In genomic region chr17:73307130-73307529, GRCh38 we compare ENCODE assay signal across 10 cellular contexts.
DNase-seq lines count a peak whose midpoint lies in the region; ATAC-seq and TF ChIP-seq lines count a peak whose summit lies in the region.
"Had no signal": no experiment of that assay in that cellular context is flagged by ENCODE, and none has a peak within 500 bp of the region (broad histone marks: within the 10 kb centered on the region; RNA-seq: fewer than 3 reads in every experiment).

No MANE protein-coding gene starts in this region.

- H3K27ac ChIP-seq in HEK293 (ENCODE audit: extremely low read depth, low read depth, low read length) (no peak overlapping the region), angular gyrus (ENCODE audit: low read depth, low read length) (peak overlapping the region; percentile 40), layer of hippocampus (ENCODE audit: low read depth, low read length) (peak overlapping the region; percentile 52), subcutaneous abdominal adipose tissue (ENCODE audit: low read depth, low read length) (peak overlapping the region; percentile 99)

- H3K9ac ChIP-seq in subcutaneous abdominal adipose tissue (ENCODE audit: low read length in 5 of 5), result peak overlapping the region in 4 of 5 donors; percentile 2 to 78 (median 23)

- CTCF ChIA-PET in HEK293 (lab: Yijun Ruan, JAX), result interaction anchor here (0.6 to 7.7 kb wide), 7 partner anchors 13 to 403 kb away, joined by 3 to 50 read pairs (median 3); no protein-coding TSS in a partner anchor

- ATAC-seq in HG03378 (IDR thresholded peaks at IDR 0.05; ENCODE audit: unreplicated experiment), result no peak
- ATAC-seq: activated CD8-positive, alpha-beta T cell treated with anti-CD3 and anti-CD28 coated beads for 36 hours had no signal

- H3K36me3 ChIP-seq in HEK293 (ENCODE audit: control insufficient read depth in 2 of 2, insufficient read depth in 1 of 2, low read length in 2 of 2) (peaks cover 0 to 6% of the 10 kb centered on the region in 2 experiments; a peak in 1 of 3 replicates), subcutaneous abdominal adipose tissue (ENCODE audit: control insufficient read depth in 5 of 5, insufficient read depth in 5 of 5, low read length in 5 of 5) (peaks cover 0 to 8% (median 0%) of the 10 kb centered on the region in 5 donors)

- POLR2A ChIA-PET in HEK293 (lab: Yijun Ruan, JAX), result interaction anchor here (0.6 to 1.3 kb wide), 3 partner anchors 8 to 285 kb away, joined by 3 to 5 read pairs (median 3); no protein-coding TSS in a partner anchor

- H3K4me3 ChIP-seq in HEK293 (ENCODE audit: low read depth, low read length) (no peak overlapping the region), subcutaneous abdominal adipose tissue (ENCODE audit: low read depth in 1 of 5, low read length in 5 of 5) (peak overlapping the region in 2 of 5 donors; percentile 36 to 41)

- H3K27me3 ChIP-seq in layer of hippocampus (ENCODE audit: control insufficient read depth, insufficient read depth, low read length) (no peaks in the 10 kb centered on the region), subcutaneous abdominal adipose tissue (ENCODE audit: control insufficient read depth in 5 of 5, insufficient read depth in 4 of 5, low read length in 5 of 5) (no peaks in the 10 kb centered on the region)

- no peak for DNase-seq in HCEC 1CT
- no peak for DNase-seq in central memory CD4-positive, alpha-beta T cell
- no peak for DNase-seq in NCI-H2227 treated with DMSO at 0.1 percent for 48 hours (lab: John Stamatoyannopoulos, UW)
- DNase-seq: activated CD8-positive, alpha-beta T cell treated with anti-CD3 and anti-CD28 coated beads for 36 hours; RPMI8226 had no signal

- no peaks in the 10 kb centered on the region for H3K9me3 ChIP-seq in HEK293 (ENCODE audit: control insufficient read depth, insufficient read depth, low read depth, low read length)
- H3K9me3 ChIP-seq in subcutaneous abdominal adipose tissue (ENCODE audit: control insufficient read depth in 5 of 5, low read length in 5 of 5), result no peaks in the 10 kb centered on the region

- H3K4me1 ChIP-seq in HEK293 (ENCODE audit: control insufficient read depth, insufficient read depth, low read length), result peaks cover 34% of the 10 kb centered on the region
- H3K4me1 ChIP-seq in subcutaneous abdominal adipose tissue (ENCODE audit: control insufficient read depth in 5 of 5, insufficient read depth in 5 of 5, low read length in 5 of 5), result peaks cover 27 to 73% (median 68%) of the 10 kb centered on the region in 5 donors

- TF ChIP-seq CTCF in HEK293 (tag by site-specific recombination; IDR thresholded peaks at IDR 0.05), result no peak

TF ChIP-seq in HEK293, 187 proteins besides CTCF, POLR2A, EP300 and RAD21:
- TF ChIP-seq PRDM10 (tag by site-specific recombination; IDR thresholded peaks at IDR 0.05), result peak; percentile 59
- TF ChIP-seq HIC1 (tag by site-specific recombination; IDR thresholded peaks at IDR 0.05), result 0 out of 2 replicates have a peak, but pooled peaks have one; percentile 49
- TF ChIP-seq ZNF776 (tag by site-specific recombination; IDR thresholded peaks at IDR 0.05; ENCODE audit: borderline replicate concordance), result no peak
- no peak for TF ChIP-seq ZNF433 (tag by site-specific recombination; IDR thresholded peaks at IDR 0.05; ENCODE audit: low read depth)
- TF ChIP-seq ZNF529 (tag by site-specific recombination; IDR thresholded peaks at IDR 0.05; ENCODE audit: insufficient replicate concordance), result no peak
